ENCODE assay signal across 19 cellular contexts in the genomic region with DNA sequence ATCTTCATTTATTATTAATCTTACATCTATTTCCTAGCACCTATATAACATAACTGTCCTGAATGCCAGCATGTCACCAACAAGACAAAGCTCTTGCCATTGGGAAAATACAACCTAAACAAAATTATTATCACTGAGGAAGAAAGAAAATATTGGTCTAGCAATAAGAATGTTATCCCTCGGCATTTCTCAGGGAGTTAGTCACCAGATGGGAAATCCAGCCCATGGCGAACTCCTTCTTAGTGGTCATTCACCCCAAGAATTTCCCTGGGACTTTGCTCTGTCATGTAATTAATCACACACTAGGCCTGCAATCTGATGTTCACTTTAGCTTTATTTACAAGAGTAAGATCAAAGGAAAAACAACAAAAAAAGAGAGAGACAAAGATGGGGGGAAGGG. TPM values are rescaled to one million over a fixed set of nuclear protein-coding genes. Genes with fewer than 3 reads are reported as not detected.
DNase-seq lines count a peak whose midpoint lies in the region; ATAC-seq and TF ChIP-seq lines count a peak whose summit lies in the region.
"Had no signal": no experiment of that assay in that cellular context is flagged by ENCODE, and none has a peak within 500 bp of the region (broad histone marks: within the 10 kb centered on the region; RNA-seq: fewer than 3 reads in every experiment).

No MANE protein-coding gene starts in this region.

- H3K79me2 ChIP-seq in smooth muscle cell (ENCODE audit: low read depth), result no peaks in the 10 kb centered on the region

- H3K4me1 Mint-ChIP-seq in stimulated activated naive B cell treated with anti-CD40 and anti-IgM and Interleukin-4, amounts not matched to agents 10 μg/mL and 1 μg/mL and 100 μg/mL, for 72 hours, result no peaks in the 10 kb centered on the region
- H3K4me1 Mint-ChIP-seq: activated B cell treated with CpG ODN at 0.5 μM for 24 hours, brain, CD14-positive monocyte had no signal

- H4K20me1 ChIP-seq in smooth muscle cell (ENCODE audit: low read depth), result no peaks in the 10 kb centered on the region

- peaks cover 3% of the 10 kb centered on the region for H3F3A ChIP-seq in smooth muscle cell (ENCODE audit: low read depth)

- 8% methylated on average over 2 of the region's 2 CpGs for WGBS in smooth muscle cell (ENCODE audit: low lambda C conversion rate)
- 55 to 76% (median 67%) methylated on average over 2 of the region's 2 CpGs for WGBS in adrenal gland, 4 donors

- no peak overlapping the region for H3K9ac ChIP-seq in smooth muscle cell (ENCODE audit: low read depth)

- DNase-seq in H4 (ENCODE audit: low spot score) (peak; percentile 30), amniotic stem cell (lab: John Stamatoyannopoulos, UW) (peak; percentile 35), foreskin fibroblast (peak; percentile 50 to 77), smooth muscle cell (lab: John Stamatoyannopoulos, UW; ENCODE audit: unreplicated experiment) (no peak), MV-4-11 (lab: John Stamatoyannopoulos, UW) (no peak), adrenal gland (no peak)
- DNase-seq in stimulated activated naive B cell treated with anti-CD40 and anti-IgM and Interleukin-4, amounts not matched to agents 10 μg/mL and 1 μg/mL and 100 μg/mL, for 72 hours, result no peak
- DNase-seq: activated B cell treated with CpG ODN at 0.5 μM for 24 hours, activated gamma-delta T cell treated with Interleukin-2 at 50 U/mL for 16 hours, gastrocnemius medialis, mammary epithelial cell, NCI-H2029 treated with DMSO at 0.1 percent for 48 hours, NCI-H526 had no signal

- no peaks in the 10 kb centered on the region for H3K36me3 Mint-ChIP-seq in stimulated activated naive B cell treated with anti-CD40 and anti-IgM and Interleukin-4, amounts not matched to agents 10 μg/mL and 1 μg/mL and 100 μg/mL, for 72 hours
- H3K36me3 Mint-ChIP-seq: brain; CD14-positive monocyte; natural killer cell treated with Interleukin-12 subunit alpha and Interleukin-12 subunit beta and Interleukin-15 and Interleukin-18, amount 100 ng/mL, for 72 hours had no signal

- H3K27me3 Mint-ChIP-seq in stimulated activated naive B cell treated with anti-CD40 and anti-IgM and Interleukin-4, amounts not matched to agents 10 μg/mL and 1 μg/mL and 100 μg/mL, for 72 hours, result no peaks in the 10 kb centered on the region
- H3K27me3 Mint-ChIP-seq: activated B cell treated with CpG ODN at 0.5 μM for 24 hours; natural killer cell treated with Interleukin-12 subunit alpha and Interleukin-12 subunit beta and Interleukin-15 and Interleukin-18, amount 100 ng/mL, for 72 hours had no signal

- H3K4me2 ChIP-seq in smooth muscle cell, result peak overlapping the region; percentile 3

- H3K9me3 ChIP-seq in smooth muscle cell (replicated peaks; ENCODE audit: low read depth) (no peaks in the 10 kb centered on the region), adrenal gland (replicated peaks in 1 of 3) (no peaks in the 10 kb centered on the region)
- H3K9me3 ChIP-seq: gastrocnemius medialis had no signal

- TF ChIP-seq CTCF in foreskin fibroblast (IDR thresholded peaks at IDR 0.05; ENCODE audit: low read depth, low read length) (no peak), smooth muscle cell (IDR thresholded peaks at IDR 0.05; ENCODE audit: borderline replicate concordance, insufficient read depth, poor library complexity, severe bottlenecking) (no peak), adrenal gland (IDR thresholded peaks at IDR 0.05) (no peak)

- no peak overlapping the region for H3K4me3 Mint-ChIP-seq in stimulated activated naive B cell treated with anti-CD40 and anti-IgM and Interleukin-4, amounts not matched to agents 10 μg/mL and 1 μg/mL and 100 μg/mL, for 72 hours
- H3K4me3 Mint-ChIP-seq: activated B cell treated with CpG ODN at 0.5 μM for 24 hours; brain; CD14-positive monocyte; natural killer cell treated with Interleukin-12 subunit alpha and Interleukin-12 subunit beta and Interleukin-15 and Interleukin-18, amount 100 ng/mL, for 72 hours had no signal

- H3K4me1 ChIP-seq in smooth muscle cell (ENCODE audit: low read depth), result no peaks in the 10 kb centered on the region
- H3K4me1 ChIP-seq in adrenal gland (replicated peaks in 1 of 2), result no peaks in the 10 kb centered on the region
- H3K4me1 ChIP-seq: gastrocnemius medialis had no signal

- no peak for ATAC-seq in stimulated activated naive B cell treated with anti-CD40 and anti-IgM and Interleukin-4, amounts not matched to agents 10 μg/mL and 1 μg/mL and 100 μg/mL, for 72 hours (replicated peaks)
- ATAC-seq: gastrocnemius medialis; natural killer cell treated with Interleukin-12 subunit alpha and Interleukin-12 subunit beta and Interleukin-15 and Interleukin-18, amount 100 ng/mL, for 72 hours had no signal

- TF ChIP-seq POLR2A in adrenal gland (IDR thresholded peaks at IDR 0.05), result no peak

- no peak overlapping the region for H3K27ac Mint-ChIP-seq in stimulated activated naive B cell treated with anti-CD40 and anti-IgM and Interleukin-4, amounts not matched to agents 10 μg/mL and 1 μg/mL and 100 μg/mL, for 72 hours
- H3K27ac Mint-ChIP-seq: activated B cell treated with CpG ODN at 0.5 μM for 24 hours; brain; CD14-positive monocyte; natural killer cell treated with Interleukin-12 subunit alpha and Interleukin-12 subunit beta and Interleukin-15 and Interleukin-18, amount 100 ng/mL, for 72 hours had no signal

- H3K36me3 ChIP-seq in smooth muscle cell (ENCODE audit: low read depth) (no peaks in the 10 kb centered on the region), adrenal gland (replicated peaks in 1 of 2) (no peaks in the 10 kb centered on the region)
- H3K36me3 ChIP-seq: gastrocnemius medialis had no signal

- H3K27me3 ChIP-seq in smooth muscle cell (ENCODE audit: low read depth) (no peaks in the 10 kb centered on the region), adrenal gland (no peaks in the 10 kb centered on the region)
- H3K27me3 ChIP-seq: gastrocnemius medialis had no signal

- H3K9me3 Mint-ChIP-seq in stimulated activated naive B cell treated with anti-CD40 and anti-IgM and Interleukin-4, amounts not matched to agents 10 μg/mL and 1 μg/mL and 100 μg/mL, for 72 hours, result peaks cover 0 to 2% of the 10 kb centered on the region in 2 donors
- H3K9me3 Mint-ChIP-seq: activated B cell treated with CpG ODN at 0.5 μM for 24 hours had no signal

- intact Hi-C loops in adrenal gland (cut with DNase I), result no loop called here

- peak overlapping the region; percentile 67 for H3K27ac ChIP-seq in smooth muscle cell (ENCODE audit: low read depth)
- no peak overlapping the region for H3K27ac ChIP-seq in adrenal gland
- H3K27ac ChIP-seq: gastrocnemius medialis had no signal

- H3K4me3 ChIP-seq in foreskin fibroblast (ENCODE audit: low read depth in 1 of 2, low read length in 2 of 2) (no peak overlapping the region), smooth muscle cell (no peak overlapping the region), adrenal gland (no peak overlapping the region)
- H3K4me3 ChIP-seq: gastrocnemius medialis had no signal

- H2AFZ ChIP-seq in smooth muscle cell (ENCODE audit: low read depth), result no peak overlapping the region

RNA-seq across cellular contexts. Expression of a gene that starts 56.1 kb away (rescaled TPM):
- total RNA-seq in H4 (2014; rRNA removed; shearing (Covaris generic)), result not detected in 2 replicates
- total RNA-seq in smooth muscle cell, result not detected in 2 replicates
- 0.53 TPM in 1 of 2 replicates, not detected in the other for polyA plus RNA-seq in smooth muscle cell
- not detected for total RNA-seq in adrenal gland
- not detected for polyA plus RNA-seq in adrenal gland
- total RNA-seq: activated B cell treated with CpG ODN at 0.5 μM for 24 hours; gastrocnemius medialis; mammary epithelial cell; MCF 10A; natural killer cell treated with Interleukin-12 subunit alpha and Interleukin-12 subunit beta and Interleukin-15 and Interleukin-18, amount 100 ng/mL, for 72 hours; pulmonary artery endothelial cell; subcutaneous adipose tissue had no signal
- polyA plus RNA-seq: CD14-positive monocyte, mammary epithelial cell had no signal

Comparison
In these comparisons a context has a peak if more than half of its experiments do, and no peak if none do; other contexts are left out.
1. DNase-seq: peak in H4 (single experiment), amniotic stem cell (single experiment) and foreskin fibroblast (2 of 2); none in smooth muscle cell (single experiment), MV-4-11 (single experiment), adrenal gland (0 of 7) and stimulated activated naive B cell treated with anti-CD40 and anti-IgM and Interleukin-4, amounts not matched to agents 10 μg/mL and 1 μg/mL and 100 μg/mL, for 72 hours (single experiment).